16 cellular contexts compared by ENCODE assay signal in genomic region chr1:70443739-70444138, GRCh38. TPM values are rescaled to one million over a fixed set of nuclear protein-coding genes. Genes with fewer than 3 reads are reported as not detected.
DNase-seq lines count a peak whose midpoint lies in the region; ATAC-seq and TF ChIP-seq lines count a peak whose summit lies in the region.
"Had no signal": no experiment of that assay in that cellular context is flagged by ENCODE, and none has a peak within 500 bp of the region (broad histone marks: within the 10 kb centered on the region; RNA-seq: fewer than 3 reads in every experiment).

No MANE protein-coding gene starts in this region.

- intact Hi-C loops in activated CD4-positive, alpha-beta T cell treated with anti-CD3 and anti-CD28 coated beads, Interleukin-2, amount 10 ng/mL, durations not matched to agents 24 days and 14 days (cut with micrococcal nuclease), result no loop called here
- intact Hi-C loops in body of pancreas (cut with DNase I), result no loop called here

- no peaks in the 10 kb centered on the region for H3K9me3 ChIP-seq in neural progenitor cell (ENCODE audit: low read depth)
- H3K9me3 ChIP-seq in body of pancreas, result no peaks in the 10 kb centered on the region

- no peak overlapping the region for H3K4me3 Mint-ChIP-seq in activated CD4-positive, alpha-beta T cell treated with anti-CD3 and anti-CD28 coated beads, Interleukin-2, amount 10 ng/mL, durations not matched to agents 24 days and 14 days
- H3K4me3 Mint-ChIP-seq in WTC11 (peak overlapping the region; percentile 18; the same call in 1 of the 2 replicates), neural progenitor cell (no peak overlapping the region)
- H3K4me3 Mint-ChIP-seq: CD14-positive monocyte; CD8-positive, alpha-beta T cell had no signal

- no peak overlapping the region for H3K4me2 ChIP-seq in neural progenitor cell

- H3K27ac Mint-ChIP-seq in activated CD4-positive, alpha-beta T cell treated with anti-CD3 and anti-CD28 coated beads, Interleukin-2, amount 10 ng/mL, durations not matched to agents 24 days and 14 days, result no peak overlapping the region
- peak overlapping the region; percentile 84 for H3K27ac Mint-ChIP-seq in WTC11
- peak overlapping the region; percentile 54 for H3K27ac Mint-ChIP-seq in neural progenitor cell
- H3K27ac Mint-ChIP-seq: CD14-positive monocyte; CD8-positive, alpha-beta T cell had no signal

- no peak overlapping the region for H3K9ac ChIP-seq in neural progenitor cell

- no peaks in the 10 kb centered on the region for H3F3A ChIP-seq in neural progenitor cell (ENCODE audit: low read depth)

- H3K36me3 Mint-ChIP-seq in activated CD4-positive, alpha-beta T cell treated with anti-CD3 and anti-CD28 coated beads, Interleukin-2, amount 10 ng/mL, durations not matched to agents 24 days and 14 days (ENCODE audit: low read depth), result peaks cover 7% of the 10 kb centered on the region
- H3K36me3 Mint-ChIP-seq in WTC11 (peaks cover 6% of the 10 kb centered on the region), neural progenitor cell (peaks cover 4% of the 10 kb centered on the region)
- H3K36me3 Mint-ChIP-seq: CD14-positive monocyte had no signal

- no peaks in the 10 kb centered on the region for H3K79me2 ChIP-seq in neural progenitor cell (ENCODE audit: low read depth)

- H3K4me1 ChIP-seq in neural progenitor cell (peaks cover 8% of the 10 kb centered on the region), body of pancreas (peaks cover 5% of the 10 kb centered on the region)

- H3K4me3 ChIP-seq in neural progenitor cell, result no peak overlapping the region
- H3K4me3 ChIP-seq in body of pancreas, result no peak overlapping the region

- no peaks in the 10 kb centered on the region for H3K36me3 ChIP-seq in neural progenitor cell
- no peaks in the 10 kb centered on the region for H3K36me3 ChIP-seq in body of pancreas (replicated peaks in 1 of 2; ENCODE audit: insufficient read depth in 1 of 2, low read depth in 2 of 2)

- POLR2A ChIA-PET in WTC11 (lab: Charles Lee), result no interaction called here

- WGBS in body of pancreas, 2 donors, result 69 to 72% methylated on average over 1 of the region's 1 CpG

- no peak overlapping the region for H2AFZ ChIP-seq in neural progenitor cell (replicated peaks)

- no peaks in the 10 kb centered on the region for H4K20me1 ChIP-seq in neural progenitor cell (ENCODE audit: low read depth)

- no peak for TF ChIP-seq POLR2A in body of pancreas (IDR thresholded peaks at IDR 0.05)

- DNase-seq in activated CD4-positive, alpha-beta T cell treated with anti-CD3 and anti-CD28 coated beads, Interleukin-2, amount 10 ng/mL, durations not matched to agents 24 days and 14 days, result peak; percentile 17
- no peak for DNase-seq in activated CD4-positive, alpha-beta T cell treated with anti-CD3 and anti-CD28 coated beads for 1 hour
- DNase-seq in WTC11 (ENCODE audit: low spot score), result no peak
- no peak for DNase-seq in neural progenitor cell (ENCODE audit: low spot score)
- DNase-seq in body of pancreas, result no peak
- no peak for DNase-seq in hippocampal formation (lab: John Stamatoyannopoulos, UW)
- DNase-seq: CD8-positive, alpha-beta T cell; COR-L47; DMS153; DMS79 treated with DMSO at 0.1 percent for 48 hours; EL had no signal

- no peaks in the 10 kb centered on the region for H3K27me3 Mint-ChIP-seq in activated CD4-positive, alpha-beta T cell treated with anti-CD3 and anti-CD28 coated beads, Interleukin-2, amount 10 ng/mL, durations not matched to agents 24 days and 14 days
- H3K27me3 Mint-ChIP-seq in WTC11 (ENCODE audit: low read depth) (no peaks in the 10 kb centered on the region), neural progenitor cell (ENCODE audit: insufficient read depth, low read depth) (peaks cover 6% of the 10 kb centered on the region)

- CTCF ChIA-PET in WTC11 (lab: Charles Lee), result no interaction called here

- no peak for ATAC-seq in WTC11
- no peak for ATAC-seq in body of pancreas
- ATAC-seq in HG02798 (IDR thresholded peaks at IDR 0.05; ENCODE audit: poor library complexity, unreplicated experiment), result no peak
- no peak for ATAC-seq in HG03439 (IDR thresholded peaks at IDR 0.05; ENCODE audit: unreplicated experiment)
- ATAC-seq: CD8-positive, alpha-beta T cell; HepG2 had no signal

- H3K4me1 Mint-ChIP-seq in activated CD4-positive, alpha-beta T cell treated with anti-CD3 and anti-CD28 coated beads, Interleukin-2, amount 10 ng/mL, durations not matched to agents 24 days and 14 days, result peaks cover under 1% of the 10 kb centered on the region
- H3K4me1 Mint-ChIP-seq in WTC11, result peaks cover 36% of the 10 kb centered on the region
- H3K4me1 Mint-ChIP-seq in neural progenitor cell, result peaks cover 29% of the 10 kb centered on the region
- H3K4me1 Mint-ChIP-seq: CD14-positive monocyte had no signal

- H3K27ac ChIP-seq in neural progenitor cell, result no peak overlapping the region
- no peak overlapping the region for H3K27ac ChIP-seq in body of pancreas
- H3K27ac ChIP-seq: 22Rv1 had no signal

- no peaks in the 10 kb centered on the region for H3K9me3 Mint-ChIP-seq in activated CD4-positive, alpha-beta T cell treated with anti-CD3 and anti-CD28 coated beads, Interleukin-2, amount 10 ng/mL, durations not matched to agents 24 days and 14 days
- H3K9me3 Mint-ChIP-seq in WTC11 (peaks cover 3% of the 10 kb centered on the region; the same call in 1 of the 2 replicates), neural progenitor cell (no peaks in the 10 kb centered on the region)
- H3K9me3 Mint-ChIP-seq: CD14-positive monocyte; CD8-positive, alpha-beta T cell had no signal

- no peaks in the 10 kb centered on the region for H3K27me3 ChIP-seq in neural progenitor cell
- H3K27me3 ChIP-seq in body of pancreas, result no peaks in the 10 kb centered on the region

- no peak for TF ChIP-seq CTCF in WTC11 (IDR thresholded peaks at IDR 0.05)
- TF ChIP-seq CTCF in neural progenitor cell (IDR thresholded peaks at IDR 0.05), result no peak
- no peak for TF ChIP-seq CTCF in body of pancreas (IDR thresholded peaks at IDR 0.05)

TF ChIP-seq in WTC11, 78 proteins besides CTCF, POLR2A, EP300 and RAD21:
- TF ChIP-seq CBFB (CRISPR knock-in tag; IDR thresholded peaks at IDR 0.05; ENCODE audit: low read depth) (no peak), TP53 (CRISPR knock-in tag; IDR thresholded peaks at IDR 0.05) (no peak), ZBTB21 (CRISPR knock-in tag; IDR thresholded peaks at IDR 0.05; ENCODE audit: borderline replicate concordance) (no peak), RELA (CRISPR knock-in tag; IDR thresholded peaks at IDR 0.05; ENCODE audit: borderline replicate concordance) (no peak), FOXP1 (CRISPR knock-in tag; IDR thresholded peaks at IDR 0.05; ENCODE audit: borderline replicate concordance) (no peak), TCF7 (CRISPR knock-in tag; IDR thresholded peaks at IDR 0.05; ENCODE audit: low read depth) (no peak), ZNF219 (CRISPR knock-in tag; IDR thresholded peaks at IDR 0.05; ENCODE audit: borderline replicate concordance) (no peak), MAX (CRISPR knock-in tag; IDR thresholded peaks at IDR 0.05) (no peak), AFF4 (CRISPR knock-in tag; IDR thresholded peaks at IDR 0.05; ENCODE audit: borderline replicate concordance) (no peak), IRF2 (CRISPR knock-in tag; IDR thresholded peaks at IDR 0.05; ENCODE audit: borderline replicate concordance, low read depth) (no peak), ZNF396 (CRISPR knock-in tag; IDR thresholded peaks at IDR 0.05; ENCODE audit: borderline replicate concordance) (no peak), SOX15 (CRISPR knock-in tag; IDR thresholded peaks at IDR 0.05) (no peak), MXD4 (CRISPR knock-in tag; IDR thresholded peaks at IDR 0.05; ENCODE audit: borderline replicate concordance) (no peak), ESRRA (CRISPR knock-in tag; IDR thresholded peaks at IDR 0.05; ENCODE audit: borderline replicate concordance) (no peak), E2F5 (CRISPR knock-in tag; IDR thresholded peaks at IDR 0.05) (no peak)

RNA-seq across cellular contexts. Expression of gene CTH, which starts 32.7 kb away (rescaled TPM):
- total RNA-seq in activated CD4-positive, alpha-beta T cell treated with anti-CD3 and anti-CD28 coated beads, Interleukin-2, amount 10 ng/mL, durations not matched to agents 24 days and 14 days, result 12.7 and 14.3 TPM in 2 replicates
- total RNA-seq in WTC11 (2021) (20.8 to 27.8 TPM (median 23.9 TPM) in 3 replicates), neural progenitor cell (ENCODE audit: low replicate concordance) (16.0 and 18.6 TPM in 2 replicates), body of pancreas (1 to 10 TPM; 5.9 to 7.3 TPM)
